In genomic region chr1:53949651-53950050, GRCh38 we compare ENCODE assay signal across 14 cellular contexts. TPM values are rescaled to one million over a fixed set of nuclear protein-coding genes. Genes with fewer than 3 reads are reported as not detected.
DNase-seq lines count a peak whose midpoint lies in the region; TF ChIP-seq lines count a peak whose summit lies in the region.
"Had no signal": no experiment of that assay in that cellular context is flagged by ENCODE, and none has a peak within 500 bp of the region (broad histone marks: within the 10 kb centered on the region; RNA-seq: fewer than 3 reads in every experiment).

No MANE protein-coding gene starts in this region.

- H3K4me3 ChIP-seq in BLaER1 (no peak overlapping the region), dorsolateral prefrontal cortex (no peak overlapping the region), Peyer's patch (no peak overlapping the region)
- H3K4me3 ChIP-seq: ascending aorta had no signal

- H4K20me1 ChIP-seq in BLaER1, result peaks cover 43% of the 10 kb centered on the region

- H3K9me3 ChIP-seq in BLaER1 (no peaks in the 10 kb centered on the region), Peyer's patch (no peaks in the 10 kb centered on the region)
- H3K9me3 ChIP-seq: ascending aorta had no signal

- H3K4me1 ChIP-seq in BLaER1 (peaks cover 38% of the 10 kb centered on the region), Peyer's patch (peaks cover 2 to 15% (median 4%) of the 10 kb centered on the region in 4 donors)

- peak overlapping the region; percentile 45 for H3K9ac ChIP-seq in BLaER1

- no peak overlapping the region for H3K4me2 ChIP-seq in BLaER1

- intact Hi-C loops in dorsolateral prefrontal cortex (cut with DNase I), result loop anchor here (5.0 kb wide), 6 partner anchors 62 to 818 kb away; partner anchors contain the start of genes NDC1 (in 1 of the 2), TCEANC2 (in 1 of the 2), TMEM59 (in 1 of the 2) and YIPF1 (in 1 of the 2)

- H3K36me3 ChIP-seq in BLaER1, result peaks cover 48% of the 10 kb centered on the region
- H3K36me3 ChIP-seq in Peyer's patch, result peaks cover 0 to 24% (median 0%) of the 10 kb centered on the region in 3 donors

- H3K27ac ChIP-seq in BLaER1 (no peak overlapping the region), dorsolateral prefrontal cortex (peak overlapping the region in 34 of 59 donors; percentile 0 to 91 (median 40)), Peyer's patch (no peak overlapping the region)
- H3K27ac ChIP-seq: ascending aorta had no signal

- no peaks in the 10 kb centered on the region for H3K27me3 ChIP-seq in BLaER1
- H3K27me3 ChIP-seq in dorsolateral prefrontal cortex, result no peaks in the 10 kb centered on the region
- no peaks in the 10 kb centered on the region for H3K27me3 ChIP-seq in Peyer's patch
- H3K27me3 ChIP-seq: ascending aorta had no signal

- no peak for TF ChIP-seq POLR2A in Peyer's patch (IDR thresholded peaks at IDR 0.05)

- DNase-seq in DMS79 (lab: John Stamatoyannopoulos, UW), result peak; percentile 26
- DNase-seq in NCI-H2171 (lab: John Stamatoyannopoulos, UW), result peak; percentile 90
- DNase-seq in dorsolateral prefrontal cortex, result no peak
- DNase-seq in EL, result no peak
- DNase-seq in kidney glomerular epithelial cell (lab: John Stamatoyannopoulos, UW), result no peak
- DNase-seq in Peyer's patch, result no peak

- no peak for TF ChIP-seq CTCF in dorsolateral prefrontal cortex (IDR thresholded peaks at IDR 0.05 in 54 of 56, conservative IDR thresholded peaks at IDR 0.05 in 2 of 56; ENCODE audit: low read depth in 1 of 56, partially characterized antibody in 56 of 56)
- no peak for TF ChIP-seq CTCF in Peyer's patch (IDR thresholded peaks at IDR 0.05)

RNA-seq across cellular contexts. Expression of gene LRRC42, which starts 3.5 kb away (rescaled TPM):
- 10 to 100 TPM in 109 of 120 experiments, 1 to 10 TPM in 11; 8.7 to 16.5 (median 12.4) TPM for total RNA-seq in dorsolateral prefrontal cortex
- total RNA-seq in Peyer's patch, result 10 to 100 TPM in 1 of 4 donors, 1 to 10 TPM in 3; 8.9 to 20.6 (median 9.7) TPM

RNA-seq across cellular contexts. Expression of gene IFT25, which starts 4.2 kb away (rescaled TPM):
- total RNA-seq in dorsolateral prefrontal cortex (10 to 100 TPM; 17.7 to 43.6 (median 29.5) TPM), Peyer's patch (10 to 100 TPM; 13.8 to 42.9 (median 27.1) TPM)
- total RNA-seq: ascending aorta had no signal

RNA-seq across cellular contexts. Expression of gene DIO1, which starts 55.7 kb away (rescaled TPM):
- total RNA-seq in dorsolateral prefrontal cortex (under 1 TPM in 1 of 120 experiments, not detected in 119; 0.28 TPM), Peyer's patch (not detected)
- total RNA-seq: activated CD8-positive, alpha-beta T cell treated with anti-CD3 and anti-CD28 coated beads, Interleukin-2, amount 10 ng/mL, durations not matched to agents 7 days and 5 days; ascending aorta; B cell; glomerular endothelial cell; H4; mesenteric fat pad; osteoblast had no signal

Comparison
In these comparisons a context has a peak if more than half of its experiments do, and no peak if none do; other contexts are left out.
1. H3K27ac ChIP-seq: peak in dorsolateral prefrontal cortex (34 of 59); none in BLaER1 (single experiment) and Peyer's patch (0 of 4).
2. DNase-seq: peak in DMS79 (single experiment) and NCI-H2171 (single experiment); none in dorsolateral prefrontal cortex (0 of 10), EL (single experiment), kidney glomerular epithelial cell (single experiment) and Peyer's patch (0 of 3).